Comparison of ENCODE assay signal across 20 cellular contexts in the genomic region with DNA sequence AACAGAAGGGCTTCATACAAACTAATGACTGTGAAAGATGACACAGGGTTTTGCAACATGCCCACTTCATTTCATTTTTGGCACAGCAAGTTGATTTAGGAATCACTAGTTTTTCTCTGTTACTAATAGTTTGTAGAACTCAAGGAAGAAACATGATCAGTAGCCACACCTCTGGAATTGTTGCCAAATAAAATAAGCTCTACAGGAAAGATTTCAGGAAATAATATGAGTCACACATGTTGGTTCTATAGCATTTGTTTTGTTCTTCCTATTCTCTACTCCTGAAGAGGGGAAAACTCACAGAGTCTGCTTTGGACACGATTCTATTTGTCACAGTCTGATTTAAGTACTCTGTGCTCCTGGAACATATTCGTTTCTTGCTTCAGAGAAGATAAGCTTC.
DNase-seq lines count a peak whose midpoint lies in the region; ATAC-seq, FAIRE-seq and TF ChIP-seq lines count a peak whose summit lies in the region.
"Had no signal": no experiment of that assay in that cellular context is flagged by ENCODE, and none has a peak within 500 bp of the region (broad histone marks: within the 10 kb centered on the region; RNA-seq: fewer than 3 reads in every experiment).

No MANE protein-coding gene starts in this region.

- WGBS in tibial nerve, 2 donors: 52 to 55% methylated on average over 2 of the region's 2 CpGs

- H3K9me3 Mint-ChIP-seq in WTC11: peaks cover 9% of the 10 kb centered on the region

- H3K4me1 Mint-ChIP-seq in WTC11: no peaks in the 10 kb centered on the region
- H3K4me1 Mint-ChIP-seq: activated CD4-positive, alpha-beta T cell treated with anti-CD3 and anti-CD28 coated beads, Interleukin-2, amount 10 ng/mL, durations not matched to agents 24 days and 14 days had no signal

- no peak overlapping the region for H3K27ac Mint-ChIP-seq in WTC11
- H3K27ac Mint-ChIP-seq: activated CD4-positive, alpha-beta T cell treated with anti-CD3 and anti-CD28 coated beads, Interleukin-2, amount 10 ng/mL, durations not matched to agents 24 days and 14 days; activated naive CD4-positive, alpha-beta T cell treated with anti-CD3 and anti-CD28 coated beads, Interleukin-2, amount 50 U/mL, for 72 hours; activated T-cell treated with anti-CD3 and anti-CD28 coated beads, Interleukin-2, amount 50 U/mL, for 24 hours had no signal

- H3K4me1 ChIP-seq in tibial nerve: no peaks in the 10 kb centered on the region
- H3K4me1 ChIP-seq: SJSA1 had no signal

- DNase-seq in HTR-8/SVneo (ENCODE audit: insufficient read length, low spot score) (peak; percentile 40), amniotic stem cell (lab: John Stamatoyannopoulos, UW) (peak; percentile 32), fibroblast of mammary gland (ENCODE audit: low read depth) (peak; percentile 79), renal cortical epithelial cell (ENCODE audit: low read depth) (peak; percentile 74), WTC11 (ENCODE audit: low spot score) (no peak), tibial nerve (ENCODE audit: low spot score in 2 of 2) (no peak), NOMO-1 (lab: John Stamatoyannopoulos, UW; ENCODE audit: unreplicated experiment in 2 of 2) (no peak)
- DNase-seq: activated CD4-positive, alpha-beta T cell treated with anti-CD3 and anti-CD28 coated beads, Interleukin-2, amount 10 ng/mL, durations not matched to agents 24 days and 14 days; activated T-cell treated with anti-CD3 and anti-CD28 coated beads, Interleukin-2, amount 50 U/mL, for 24 hours; Calu3; GF-D8; GOT3; hippocampal formation; Kasumi-1; left cardiac atrium; small intestine had no signal

- no peak for ATAC-seq in WTC11
- no peak for ATAC-seq in GM19467 (IDR thresholded peaks at IDR 0.05; ENCODE audit: unreplicated experiment)
- ATAC-seq: activated naive CD4-positive, alpha-beta T cell treated with anti-CD3 and anti-CD28 coated beads, Interleukin-2, amount 50 U/mL, for 72 hours had no signal

- H3K36me3 Mint-ChIP-seq in WTC11: no peaks in the 10 kb centered on the region
- H3K36me3 Mint-ChIP-seq: activated naive CD4-positive, alpha-beta T cell treated with anti-CD3 and anti-CD28 coated beads, Interleukin-2, amount 50 U/mL, for 72 hours had no signal

- no peaks in the 10 kb centered on the region for H3K27me3 ChIP-seq in tibial nerve
- H3K27me3 ChIP-seq: SJSA1 had no signal

- H3K4me3 Mint-ChIP-seq in WTC11: no peak overlapping the region
- H3K4me3 Mint-ChIP-seq: activated CD4-positive, alpha-beta T cell treated with anti-CD3 and anti-CD28 coated beads, Interleukin-2, amount 10 ng/mL, durations not matched to agents 24 days and 14 days; activated T-cell treated with anti-CD3 and anti-CD28 coated beads, Interleukin-2, amount 50 U/mL, for 24 hours had no signal

- no peaks in the 10 kb centered on the region for H3K27me3 Mint-ChIP-seq in WTC11 (ENCODE audit: low read depth)
- H3K27me3 Mint-ChIP-seq: activated CD4-positive, alpha-beta T cell treated with anti-CD3 and anti-CD28 coated beads, Interleukin-2, amount 10 ng/mL, durations not matched to agents 24 days and 14 days; activated T-cell treated with anti-CD3 and anti-CD28 coated beads, Interleukin-2, amount 50 U/mL, for 24 hours had no signal

- no peak for FAIRE-seq in HTR-8/SVneo (lab: Jason Lieb, UNC)
- FAIRE-seq: GM12892, small intestine had no signal

- H3K9me3 ChIP-seq in tibial nerve: no peaks in the 10 kb centered on the region
- H3K9me3 ChIP-seq: SJSA1 had no signal

- TF ChIP-seq POLR2A in tibial nerve (IDR thresholded peaks at IDR 0.05): no peak

- H3K27ac ChIP-seq in tibial nerve: no peak overlapping the region
- H3K27ac ChIP-seq: SJSA1 had no signal

- POLR2A ChIA-PET in WTC11 (lab: Charles Lee): no interaction called here

- CTCF ChIA-PET in WTC11 (lab: Charles Lee): no interaction called here

- TF ChIP-seq CTCF in fibroblast of mammary gland (conservative IDR thresholded peaks at IDR 0.05; ENCODE audit: control insufficient read depth, insufficient read depth, low read depth, low read length): no peak
- no peak for TF ChIP-seq CTCF in WTC11 (IDR thresholded peaks at IDR 0.05)
- TF ChIP-seq CTCF in tibial nerve (IDR thresholded peaks at IDR 0.05): no peak

- H3K4me3 ChIP-seq in fibroblast of mammary gland (ENCODE audit: control insufficient read depth, low read depth, low read length) (no peak overlapping the region), tibial nerve (no peak overlapping the region)
- H3K4me3 ChIP-seq: SJSA1 had no signal

- no peak for TF ChIP-seq EP300 in tibial nerve (IDR thresholded peaks at IDR 0.05)

- no peaks in the 10 kb centered on the region for H3K36me3 ChIP-seq in tibial nerve
- H3K36me3 ChIP-seq: SJSA1 had no signal

TF ChIP-seq in WTC11, 78 proteins besides CTCF, POLR2A, EP300 and RAD21:
- TF ChIP-seq PRRX2 (CRISPR knock-in tag; IDR thresholded peaks at IDR 0.05): no peak
- TF ChIP-seq JAZF1 (CRISPR knock-in tag; IDR thresholded peaks at IDR 0.05): no peak
- no peak for TF ChIP-seq ZNF121 (CRISPR knock-in tag; IDR thresholded peaks at IDR 0.05)
TF ChIP-seq in WTC11: peak in this region for 0.

Comparison
In these comparisons a context has a peak if more than half of its experiments do, and no peak if none do; other contexts are left out.
1. DNase-seq: peak in HTR-8/SVneo (single experiment), amniotic stem cell (single experiment), fibroblast of mammary gland (single experiment) and renal cortical epithelial cell (single experiment); none in WTC11 (single experiment), tibial nerve (0 of 2) and NOMO-1 (0 of 2).